Comparison of ENCODE assay signal across 19 cellular contexts in genomic region chr14:95421741-95422140, GRCh38.
DNase-seq lines count a peak whose midpoint lies in the region; ATAC-seq, FAIRE-seq and TF ChIP-seq lines count a peak whose summit lies in the region.
"Had no signal": no experiment of that assay in that cellular context is flagged by ENCODE, and none has a peak within 500 bp of the region (broad histone marks: within the 10 kb centered on the region; RNA-seq: fewer than 3 reads in every experiment).

No MANE protein-coding gene starts in this region.

- no peaks in the 10 kb centered on the region for H3K4me1 ChIP-seq in RWPE2 (ENCODE audit: insufficient read depth, poor library complexity, severe bottlenecking)
- no peaks in the 10 kb centered on the region for H3K4me1 ChIP-seq in endothelial cell of umbilical vein (ENCODE audit: control insufficient read depth, extremely low read depth, insufficient read depth, low read length)
- no peaks in the 10 kb centered on the region for H3K4me1 ChIP-seq in spleen
- no peaks in the 10 kb centered on the region for H3K4me1 ChIP-seq in HepG2 (ENCODE audit: insufficient read depth, low read length)
- no peaks in the 10 kb centered on the region for H3K4me1 ChIP-seq in aorta (ENCODE audit: control insufficient read depth in 1 of 2, insufficient read depth in 2 of 2, low read length in 2 of 2)

- dilution Hi-C loops in endothelial cell of umbilical vein (cut with MboI; ENCODE audit: extremely low pct_ligation_motif_present, low sequenced_read_pairs), result no loop called here

- no peak for TF ChIP-seq EP300 in HepG2 (IDR thresholded peaks at IDR 0.05; ENCODE audit: low read depth in 2 of 2, low read length in 2 of 2)
- no peak for TF ChIP-seq EP300 in HepG2 (CRISPR knock-in tag; IDR thresholded peaks at IDR 0.05; ENCODE audit: borderline replicate concordance)

- H3K9ac ChIP-seq in endothelial cell of umbilical vein (replicated peaks; ENCODE audit: extremely low read depth, insufficient read depth, low read length), result no peak overlapping the region
- H3K9ac ChIP-seq in HepG2 (ENCODE audit: insufficient read depth, low read depth, low read length), result no peak overlapping the region

- peaks cover 8% of the 10 kb centered on the region for H3K9me3 Mint-ChIP-seq in activated CD8-positive, alpha-beta memory T cell treated with anti-CD3 and anti-CD28 coated beads, Interleukin-2, amount 10 ng/mL, durations not matched to agents 7 days and 5 days (ENCODE audit: low read depth)
- H3K9me3 Mint-ChIP-seq: CD8-positive, alpha-beta T cell had no signal

- POLR2A ChIA-PET in endothelial cell of umbilical vein (lab: Charles Lee) (no interaction called here), HepG2 (lab: Yijun Ruan, JAX) (no interaction called here)

- TF ChIP-seq CTCF in RWPE2 (IDR thresholded peaks at IDR 0.05; ENCODE audit: poor library complexity, severe bottlenecking) (no peak), endothelial cell of umbilical vein (IDR thresholded peaks at IDR 0.05; ENCODE audit: extremely low read depth in 1 of 2, insufficient read depth in 1 of 2, low read depth in 1 of 2, low read length in 2 of 2) (no peak), spleen (IDR thresholded peaks at IDR 0.05 in 8 of 11, conservative IDR thresholded peaks at IDR 0.05 in 3 of 11) (no peak), HepG2 (CRISPR knock-in tag; IDR thresholded peaks at IDR 0.05) (no peak)

- BruUV-seq in endothelial cell of umbilical vein (replicated peaks; lab: Mats Ljungman, UMichigan), result no TSS peak
- no TSS peak for BruUV-seq in HepG2 (replicated peaks; lab: Mats Ljungman, UMichigan)

- H3K36me3 Mint-ChIP-seq in activated CD8-positive, alpha-beta memory T cell treated with anti-CD3 and anti-CD28 coated beads, Interleukin-2, amount 10 ng/mL, durations not matched to agents 7 days and 5 days, result peaks cover 64% of the 10 kb centered on the region

- H4K20me1 ChIP-seq in endothelial cell of umbilical vein (replicated peaks; ENCODE audit: control insufficient read depth, extremely low read depth, insufficient read depth, low read length) (no peaks in the 10 kb centered on the region), HepG2 (ENCODE audit: insufficient read depth, low read length) (no peaks in the 10 kb centered on the region)

- DNase-seq in activated CD8-positive, alpha-beta memory T cell treated with anti-CD3 and anti-CD28 coated beads, Interleukin-2, amount 10 ng/mL, durations not matched to agents 7 days and 5 days, result no peak
- no peak for DNase-seq in activated CD8-positive, alpha-beta memory T cell treated with anti-CD3 and anti-CD28 coated beads, Interleukin-2, amount 50 U/mL, for 4 hours
- DNase-seq in RWPE2 (ENCODE audit: low spot score) (no peak), endothelial cell of umbilical vein (ENCODE audit: low read depth, low spot score) (no peak), spleen (peak; percentile 7), HepG2 (ENCODE audit: low spot score) (no peak), aorta (no peak)
- DNase-seq: CD8-positive, alpha-beta T cell; COR-L47; DMS153; DMS79 treated with DMSO at 0.1 percent for 48 hours; EL; GDM1; HCEC 1CT had no signal

- in situ Hi-C loops in HepG2 (cut with HindIII; ENCODE audit: extremely low pct_ligation_motif_present, low pct_unique_long_range_greater_than_20kb), result no loop called here

- TF ChIP-seq POLR2A in endothelial cell of umbilical vein (IDR thresholded peaks at IDR 0.05; ENCODE audit: low read depth, low read length), result no peak
- TF ChIP-seq POLR2A in spleen (IDR thresholded peaks at IDR 0.05), result no peak
- TF ChIP-seq POLR2A in HepG2 (IDR thresholded peaks at IDR 0.05; ENCODE audit: insufficient read depth in 1 of 2, low read depth in 2 of 2, low read length in 2 of 2), result no peak

- WGBS in spleen, 5 donors, result 88 to 96% (median 94%) methylated on average over 8 of the region's 8 CpGs
- WGBS in HepG2 (ENCODE audit: low lambda C conversion rate), result over 99% methylated on average over 8 of the region's 8 CpGs
- WGBS in aorta, 2 donors, result 97 to 98% methylated on average over 8 of the region's 8 CpGs

- H3K9me3 ChIP-seq in RWPE2 (ENCODE audit: severe bottlenecking) (no peaks in the 10 kb centered on the region), endothelial cell of umbilical vein (replicated peaks; ENCODE audit: control insufficient read depth, insufficient read depth, low read length) (no peaks in the 10 kb centered on the region), spleen (no peaks in the 10 kb centered on the region), HepG2 (ENCODE audit: low read length) (no peaks in the 10 kb centered on the region), aorta (ENCODE audit: control insufficient read depth, low read length) (no peaks in the 10 kb centered on the region)

- no peak overlapping the region for H3K27ac ChIP-seq in RWPE2 (ENCODE audit: poor library complexity, severe bottlenecking)
- no peak overlapping the region for H3K27ac ChIP-seq in endothelial cell of umbilical vein (ENCODE audit: insufficient read depth, low read depth, low read length)
- H3K27ac ChIP-seq in spleen, result no peak overlapping the region
- H3K27ac ChIP-seq in HepG2 (ENCODE audit: extremely low read length, insufficient read depth, low read length), result no peak overlapping the region
- H3K27ac ChIP-seq in aorta (ENCODE audit: low read depth in 1 of 2, low read length in 2 of 2), result no peak overlapping the region
- H3K27ac ChIP-seq: 22Rv1 had no signal

- H3K27me3 ChIP-seq in RWPE2 (ENCODE audit: insufficient read depth, poor library complexity, severe bottlenecking) (no peaks in the 10 kb centered on the region), endothelial cell of umbilical vein (ENCODE audit: control insufficient read depth in 2 of 2, insufficient read depth in 2 of 2, low read length in 2 of 2) (no peaks in the 10 kb centered on the region), spleen (replicated peaks in 1 of 7) (no peaks in the 10 kb centered on the region), HepG2 (ENCODE audit: control insufficient read depth in 1 of 2, insufficient read depth in 2 of 2, low read length in 2 of 2) (no peaks in the 10 kb centered on the region), aorta (ENCODE audit: control insufficient read depth in 1 of 2, insufficient read depth in 2 of 2, low read length in 1 of 2) (no peaks in the 10 kb centered on the region)

- H2AFZ ChIP-seq in endothelial cell of umbilical vein (ENCODE audit: low read depth, low read length), result no peak overlapping the region
- H2AFZ ChIP-seq in HepG2 (ENCODE audit: low read length), result no peak overlapping the region

- H3K27me3 Mint-ChIP-seq in activated CD8-positive, alpha-beta memory T cell treated with anti-CD3 and anti-CD28 coated beads, Interleukin-2, amount 10 ng/mL, durations not matched to agents 7 days and 5 days, result no peaks in the 10 kb centered on the region

- no peaks in the 10 kb centered on the region for H3K4me1 Mint-ChIP-seq in activated CD8-positive, alpha-beta memory T cell treated with anti-CD3 and anti-CD28 coated beads, Interleukin-2, amount 10 ng/mL, durations not matched to agents 7 days and 5 days

- H3K36me3 ChIP-seq in RWPE2 (ENCODE audit: low read depth) (peaks cover 7% of the 10 kb centered on the region), endothelial cell of umbilical vein (ENCODE audit: control insufficient read depth in 2 of 2, extremely low read depth in 1 of 2, insufficient read depth in 2 of 2, low read length in 2 of 2) (peaks cover 0 to 2% of the 10 kb centered on the region in 2 experiments), spleen (peaks cover 0 to 93% (median 40%) of the 10 kb centered on the region in 6 donors), HepG2 (replicated peaks in 1 of 2; ENCODE audit: control insufficient read depth in 1 of 2, insufficient read depth in 2 of 2, low read length in 2 of 2) (peaks cover 3 to 22% of the 10 kb centered on the region in 2 experiments; a peak in 4 of 5 replicates), aorta (ENCODE audit: control insufficient read depth in 1 of 2, insufficient read depth in 2 of 2, low read length in 1 of 2) (peaks cover 3 to 5% of the 10 kb centered on the region in 2 donors)

- CTCF ChIA-PET in activated CD8-positive, alpha-beta memory T cell treated with anti-CD3 and anti-CD28 coated beads, Interleukin-2, amount 10 ng/mL, durations not matched to agents 7 days and 5 days (lab: Charles Lee), result no interaction called here
- CTCF ChIA-PET in endothelial cell of umbilical vein (lab: Charles Lee) (no interaction called here), HepG2 (lab: Yijun Ruan, JAX; ENCODE audit: low intra/inter-chr PET ratio, low total read pairs) (no interaction called here)

- intact Hi-C loops in endothelial cell of umbilical vein (cut with micrococcal nuclease) (loop anchor here (10.0 kb wide), 1 partner anchor 647 kb away; the partner anchor contains the start of gene GSC), spleen (cut with DNase I; ENCODE audit: low total_unique reads) (no loop called here), HepG2 (cut with micrococcal nuclease; ENCODE audit: unreplicated experiment) (no loop called here), aorta (cut with DNase I) (loop anchor here in 1 of 2 donors (10.0 kb wide), 1 partner anchor 297 kb away; no protein-coding TSS in a partner anchor)

- ATAC-seq in activated CD8-positive, alpha-beta memory T cell treated with anti-CD3 and anti-CD28 coated beads, Interleukin-2, amount 10 ng/mL, durations not matched to agents 7 days and 5 days, result no peak
- ATAC-seq in RWPE2 (ENCODE audit: low read depth) (peak; percentile 41; the same call in 1 of the 3 replicates), GM18870 (IDR thresholded peaks at IDR 0.05; ENCODE audit: unreplicated experiment) (no peak), HepG2 (no peak), aorta (ENCODE audit: low FRiP score) (no peak)
- ATAC-seq: CD8-positive, alpha-beta T cell had no signal

- no peak overlapping the region for H3K4me3 ChIP-seq in RWPE2 (ENCODE audit: severe bottlenecking)
- H3K4me3 ChIP-seq in endothelial cell of umbilical vein (replicated peaks in 1 of 3; ENCODE audit: insufficient read depth in 1 of 3, low read depth in 1 of 3, low read length in 3 of 3), result no peak overlapping the region
- H3K4me3 ChIP-seq in spleen, result no peak overlapping the region
- H3K4me3 ChIP-seq in HepG2 (replicated peaks in 1 of 3; ENCODE audit: insufficient read depth in 1 of 3, low read depth in 2 of 3, low read length in 3 of 3), result no peak overlapping the region
- H3K4me3 ChIP-seq in aorta (ENCODE audit: low read length in 2 of 2), result no peak overlapping the region

- FAIRE-seq in endothelial cell of umbilical vein (lab: Jason Lieb, UNC), result no peak
- no peak for FAIRE-seq in HepG2 (lab: Jason Lieb, UNC)
- FAIRE-seq: D721Med, GM12892 had no signal

- H3K4me2 ChIP-seq in endothelial cell of umbilical vein (ENCODE audit: insufficient read depth, low read length) (no peak overlapping the region), HepG2 (ENCODE audit: low read depth, low read length) (no peak overlapping the region)

- no peak overlapping the region for H3K4me3 Mint-ChIP-seq in activated CD8-positive, alpha-beta memory T cell treated with anti-CD3 and anti-CD28 coated beads, Interleukin-2, amount 10 ng/mL, durations not matched to agents 7 days and 5 days
- H3K4me3 Mint-ChIP-seq: CD14-positive monocyte; CD8-positive, alpha-beta T cell had no signal

- no peaks in the 10 kb centered on the region for H3K9me1 ChIP-seq in endothelial cell of umbilical vein (replicated peaks; ENCODE audit: control insufficient read depth, extremely low read depth, insufficient read depth, low read length)

- TF ChIP-seq RAD21 in HepG2 (CRISPR knock-in tag; IDR thresholded peaks at IDR 0.05), result no peak

- no peaks in the 10 kb centered on the region for H3K79me2 ChIP-seq in endothelial cell of umbilical vein (ENCODE audit: control insufficient read depth, insufficient read depth, low read length)
- no peaks in the 10 kb centered on the region for H3K79me2 ChIP-seq in HepG2 (ENCODE audit: insufficient read depth, low read length)

- H3K27ac Mint-ChIP-seq in activated CD8-positive, alpha-beta memory T cell treated with anti-CD3 and anti-CD28 coated beads, Interleukin-2, amount 10 ng/mL, durations not matched to agents 7 days and 5 days, result peak overlapping the region; percentile 9
- H3K27ac Mint-ChIP-seq: CD8-positive, alpha-beta T cell had no signal
